Comparison of ENCODE assay signal across 2 cellular contexts in the genomic region with DNA sequence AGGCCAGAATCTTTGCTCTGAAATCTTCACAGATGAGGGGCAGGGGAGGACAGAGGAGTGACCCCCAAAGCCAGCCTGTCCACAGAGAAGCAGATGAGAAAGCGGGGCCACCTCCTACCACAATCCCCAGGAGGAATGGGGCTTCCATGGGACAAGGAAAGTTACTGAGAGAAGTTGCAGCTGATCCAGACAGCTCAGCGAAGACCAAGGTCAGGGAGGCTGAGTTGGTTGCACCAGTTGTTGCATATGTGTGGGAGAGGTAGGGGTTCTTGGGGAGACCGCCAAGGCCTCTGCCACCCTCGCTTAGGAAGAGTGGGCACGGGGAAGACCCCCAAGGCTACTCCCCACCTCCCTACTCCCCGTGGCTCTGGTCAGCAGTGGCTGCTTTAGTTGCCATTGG.
TF ChIP-seq lines count a peak whose summit lies in the region.

No MANE protein-coding gene starts in this region.

TF ChIP-seq in GM23338, 12 proteins besides CTCF, POLR2A, EP300 and RAD21:
- TF ChIP-seq EZH2phosphoT487 (IDR thresholded peaks at IDR 0.05; ENCODE audit: unreplicated experiment) = no peak
- no peak for TF ChIP-seq ZNF331 (CRISPR knock-in tag; IDR thresholded peaks at IDR 0.05; ENCODE audit: low read depth)
- TF ChIP-seq NANOG (IDR thresholded peaks at IDR 0.05; ENCODE audit: borderline replicate concordance) = no peak
- TF ChIP-seq STAT1 (IDR thresholded peaks at IDR 0.05; ENCODE audit: unreplicated experiment) = no peak
- TF ChIP-seq POLR2AphosphoS5 (IDR thresholded peaks at IDR 0.05; ENCODE audit: low read depth) = no peak
- no peak for TF ChIP-seq ZNF114 (CRISPR knock-in tag; IDR thresholded peaks at IDR 0.05)
- TF ChIP-seq, protein P1, sequence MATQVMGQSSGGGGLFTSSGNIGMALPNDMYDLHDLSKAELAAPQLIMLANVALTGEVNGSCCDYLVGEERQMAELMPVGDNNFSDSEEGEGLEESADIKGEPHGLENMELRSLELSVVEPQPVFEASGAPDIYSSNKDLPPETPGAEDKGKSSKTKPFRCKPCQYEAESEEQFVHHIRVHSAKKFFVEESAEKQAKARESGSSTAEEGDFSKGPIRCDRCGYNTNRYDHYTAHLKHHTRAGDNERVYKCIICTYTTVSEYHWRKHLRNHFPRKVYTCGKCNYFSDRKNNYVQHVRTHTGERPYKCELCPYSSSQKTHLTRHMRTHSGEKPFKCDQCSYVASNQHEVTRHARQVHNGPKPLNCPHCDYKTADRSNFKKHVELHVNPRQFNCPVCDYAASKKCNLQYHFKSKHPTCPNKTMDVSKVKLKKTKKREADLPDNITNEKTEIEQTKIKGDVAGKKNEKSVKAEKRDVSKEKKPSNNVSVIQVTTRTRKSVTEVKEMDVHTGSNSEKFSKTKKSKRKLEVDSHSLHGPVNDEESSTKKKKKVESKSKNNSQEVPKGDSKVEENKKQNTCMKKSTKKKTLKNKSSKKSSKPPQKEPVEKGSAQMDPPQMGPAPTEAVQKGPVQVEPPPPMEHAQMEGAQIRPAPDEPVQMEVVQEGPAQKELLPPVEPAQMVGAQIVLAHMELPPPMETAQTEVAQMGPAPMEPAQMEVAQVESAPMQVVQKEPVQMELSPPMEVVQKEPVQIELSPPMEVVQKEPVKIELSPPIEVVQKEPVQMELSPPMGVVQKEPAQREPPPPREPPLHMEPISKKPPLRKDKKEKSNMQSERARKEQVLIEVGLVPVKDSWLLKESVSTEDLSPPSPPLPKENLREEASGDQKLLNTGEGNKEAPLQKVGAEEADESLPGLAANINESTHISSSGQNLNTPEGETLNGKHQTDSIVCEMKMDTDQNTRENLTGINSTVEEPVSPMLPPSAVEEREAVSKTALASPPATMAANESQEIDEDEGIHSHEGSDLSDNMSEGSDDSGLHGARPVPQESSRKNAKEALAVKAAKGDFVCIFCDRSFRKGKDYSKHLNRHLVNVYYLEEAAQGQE (IDR thresholded peaks at IDR 0.05; ENCODE audit: unreplicated experiment) = no peak

TF ChIP-seq in H1, 55 proteins besides CTCF, POLR2A, EP300 and RAD21:
- no peak for TF ChIP-seq CEBPB (IDR thresholded peaks at IDR 0.05; ENCODE audit: low read depth, low read length)
- TF ChIP-seq NANOG (IDR thresholded peaks at IDR 0.05; ENCODE audit: insufficient read depth, low read depth, low read length, poor library complexity, severe bottlenecking) = no peak
- no peak for TF ChIP-seq POLR2AphosphoS5 (IDR thresholded peaks at IDR 0.05; ENCODE audit: low read depth, low read length)
- TF ChIP-seq CTBP2 (IDR thresholded peaks at IDR 0.05; ENCODE audit: borderline replicate concordance, insufficient read depth, insufficient read length, low read length) = no peak
- TF ChIP-seq NRF1 (IDR thresholded peaks at IDR 0.05; ENCODE audit: low read depth, low read length) = no peak
- no peak for TF ChIP-seq CREB1 (IDR thresholded peaks at IDR 0.05)
- TF ChIP-seq SP4 (IDR thresholded peaks at IDR 0.05; ENCODE audit: low read length) = no peak
- TF ChIP-seq, protein P2, sequence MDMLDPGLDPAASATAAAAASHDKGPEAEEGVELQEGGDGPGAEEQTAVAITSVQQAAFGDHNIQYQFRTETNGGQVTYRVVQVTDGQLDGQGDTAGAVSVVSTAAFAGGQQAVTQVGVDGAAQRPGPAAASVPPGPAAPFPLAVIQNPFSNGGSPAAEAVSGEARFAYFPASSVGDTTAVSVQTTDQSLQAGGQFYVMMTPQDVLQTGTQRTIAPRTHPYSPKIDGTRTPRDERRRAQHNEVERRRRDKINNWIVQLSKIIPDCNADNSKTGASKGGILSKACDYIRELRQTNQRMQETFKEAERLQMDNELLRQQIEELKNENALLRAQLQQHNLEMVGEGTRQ (IDR thresholded peaks at IDR 0.05; ENCODE audit: low read length) = no peak
